In genomic region chr2:37156857-37157714, GRCh38 we compare ENCODE assay signal across 8 cellular contexts. TPM values are rescaled to one million over a fixed set of nuclear protein-coding genes. Genes with fewer than 3 reads are reported as not detected.
A peak's percentile ranks its signal among the peaks of the same experiment; 100 is the strongest.
DNase-seq lines count a peak whose midpoint lies in the region; ATAC-seq and TF ChIP-seq lines count a peak whose summit lies in the region.

Gene EIF2AK2 (minus strand): TSS chr2:37156980. CDS start chr2:37147806, 9,174 bp downstream.

- DNase-seq in NCI-H1048 (lab: John Stamatoyannopoulos, UW) (peak; percentile 78), glomerular endothelial cell (ENCODE audit: extremely low read depth, low read depth, low spot score) (no peak), omental fat pad (ENCODE audit: low spot score) (peak; percentile 57), suprapubic skin (ENCODE audit: low spot score in 2 of 2) (peak; percentile 92 to 94)
- DNase-seq in activated naive CD4-positive, alpha-beta T cell treated with anti-CD3 and anti-CD28 coated beads, Interleukin-2, amount 50 U/mL, for 16 hours, result peak; percentile 77

- ATAC-seq in HG02571 (IDR thresholded peaks at IDR 0.05; ENCODE audit: unreplicated experiment), result peak; percentile 90
- peak; percentile 96 for ATAC-seq in SK-N-SH treated with all-trans-retinoic acid at 6 μM for 48 hours
- ATAC-seq in omental fat pad (ENCODE audit: low FRiP score), result peak; percentile 94

- H3K9me3 ChIP-seq in suprapubic skin, result no peaks in the 10 kb centered on the region

- H3K4me3 ChIP-seq in GM08714 (ENCODE audit: low read length) (peak within 1 kb of the TSS; percentile 96), suprapubic skin (peak within 1 kb of the TSS; percentile 71)

- no peaks in the 10 kb centered on the region for H3K27me3 ChIP-seq in suprapubic skin

- TF ChIP-seq POLR2A in suprapubic skin (IDR thresholded peaks at IDR 0.05), result no peak

- H3K36me3 ChIP-seq in suprapubic skin, result no peaks in the 10 kb centered on the region

- TF ChIP-seq CTCF in omental fat pad (IDR thresholded peaks at IDR 0.05) (no peak), suprapubic skin (IDR thresholded peaks at IDR 0.05) (no peak)

- no peak for TF ChIP-seq EP300 in suprapubic skin (IDR thresholded peaks at IDR 0.05)

- WGBS in suprapubic skin, result 7% methylated on average over 34 of the region's 55 CpGs

- peak within 1 kb of the TSS; percentile 86 for H3K27ac ChIP-seq in suprapubic skin

- H3K4me1 ChIP-seq in suprapubic skin, result peaks cover 48% of the 10 kb centered on the region

TF ChIP-seq in SK-N-SH treated with all-trans-retinoic acid at 6 μM for 48 hours, 23 proteins besides CTCF, POLR2A, EP300 and RAD21:
- 0 out of 2 replicates have a peak, but pooled peaks have one; percentile 37 for TF ChIP-seq SNAI2 (CRISPR knock-in tag; IDR thresholded peaks at IDR 0.05)
- 0 out of 2 replicates have a peak, but pooled peaks have one; percentile 41 for TF ChIP-seq PATZ1 (CRISPR knock-in tag; IDR thresholded peaks at IDR 0.05; ENCODE audit: borderline replicate concordance)
- TF ChIP-seq TOX (CRISPR knock-in tag; IDR thresholded peaks at IDR 0.05; ENCODE audit: borderline replicate concordance), result no peak
- TF ChIP-seq ISL1 (CRISPR knock-in tag; IDR thresholded peaks at IDR 0.05), result 0 out of 2 replicates have a peak, but pooled peaks have one; percentile 17
- TF ChIP-seq CREB5 (CRISPR knock-in tag; IDR thresholded peaks at IDR 0.05; ENCODE audit: low read depth), result no peak
- 0 out of 2 replicates have a peak, but pooled peaks have one; percentile 34 for TF ChIP-seq TSHZ2 (CRISPR knock-in tag; IDR thresholded peaks at IDR 0.05)
- TF ChIP-seq ZFP3 (CRISPR knock-in tag; IDR thresholded peaks at IDR 0.05), result 0 out of 2 replicates have a peak, but pooled peaks have one; percentile 60

RNA-seq across cellular contexts. Expression of gene EIF2AK2, which starts in this region (rescaled TPM):
- 25.2 and 53.9 TPM in 2 replicates for total RNA-seq in glomerular endothelial cell
- 10 to 100 TPM; 19.1 to 46.8 (median 22.5) TPM for total RNA-seq in omental fat pad
- total RNA-seq in suprapubic skin, result 10 to 100 TPM in 1 of 4 donors, 1 to 10 TPM in 3; 6.5 to 10.8 (median 9.1) TPM
